Comparison of ENCODE assay signal across 8 cellular contexts in genomic region chr16:2460391-2460713, GRCh38. TPM values are rescaled to one million over a fixed set of nuclear protein-coding genes. Genes with fewer than 3 reads are reported as not detected.
DNase-seq lines count a peak whose midpoint lies in the region; ATAC-seq and TF ChIP-seq lines count a peak whose summit lies in the region.

No MANE protein-coding gene starts in this region.

- no peak for DNase-seq in PC-3
- DNase-seq in fibroblast of lung (ENCODE audit: low read depth in 2 of 2), result no peak
- DNase-seq in thyroid gland, result no peak
- no peak for DNase-seq in DMS153 (lab: John Stamatoyannopoulos, UW)
- DNase-seq in NCI-H1417 treated with DMSO at 0.1 percent for 48 hours (lab: John Stamatoyannopoulos, UW), result no peak

- H3K79me2 ChIP-seq in PC-3 (ENCODE audit: low read length) (peaks cover 14% of the 10 kb centered on the region), fibroblast of lung (ENCODE audit: control insufficient read depth, insufficient read depth, low read length) (no peaks in the 10 kb centered on the region)

- intact Hi-C loops in PC-3 (cut with micrococcal nuclease), result no loop called here
- intact Hi-C loops in thyroid gland (cut with DNase I), result no loop called here

- H3K9me2 ChIP-seq in PC-3 (replicated peaks; ENCODE audit: low read length), result no peaks in the 10 kb centered on the region

- H3K27ac ChIP-seq in PC-3 (ENCODE audit: low read length) (no peak overlapping the region), fibroblast of lung (ENCODE audit: insufficient read depth, low read length) (no peak overlapping the region), skeletal muscle tissue (ENCODE audit: low read depth, low read length) (no peak overlapping the region), thyroid gland (no peak overlapping the region)

- H4K20me1 ChIP-seq in PC-3 (ENCODE audit: low read length), result no peaks in the 10 kb centered on the region
- no peaks in the 10 kb centered on the region for H4K20me1 ChIP-seq in fibroblast of lung (ENCODE audit: control insufficient read depth, extremely low read depth, insufficient read depth, low read length)

- H3K27me3 ChIP-seq in PC-3 (ENCODE audit: low read length) (no peaks in the 10 kb centered on the region), fibroblast of lung (ENCODE audit: control insufficient read depth, insufficient read depth, low read length) (no peaks in the 10 kb centered on the region), skeletal muscle tissue (ENCODE audit: control insufficient read depth in 3 of 3, insufficient read depth in 3 of 3, low read length in 3 of 3) (no peaks in the 10 kb centered on the region), thyroid gland (no peaks in the 10 kb centered on the region)

- H3K36me3 ChIP-seq in PC-3 (ENCODE audit: low read depth, low read length), result no peaks in the 10 kb centered on the region
- H3K36me3 ChIP-seq in fibroblast of lung (ENCODE audit: control insufficient read depth, insufficient read depth, low read length), result peaks cover 14% of the 10 kb centered on the region
- peaks cover 8% of the 10 kb centered on the region in 3 donors for H3K36me3 ChIP-seq in skeletal muscle tissue (ENCODE audit: control insufficient read depth in 3 of 3, insufficient read depth in 3 of 3, low read length in 3 of 3)
- H3K36me3 ChIP-seq in thyroid gland, result no peaks in the 10 kb centered on the region

- no TSS peak for BruUV-seq in PC-3 (replicated peaks; lab: Mats Ljungman, UMichigan)

- POLR2A ChIA-PET in PC-3 (lab: Charles Lee; ENCODE audit: unreplicated experiment), result no interaction called here

- H3K4me1 ChIP-seq in PC-3 (ENCODE audit: insufficient read depth, low read length), result peaks cover 14% of the 10 kb centered on the region
- peaks cover 3% of the 10 kb centered on the region for H3K4me1 ChIP-seq in fibroblast of lung (ENCODE audit: control insufficient read depth, extremely low read depth, insufficient read depth, low read length)
- H3K4me1 ChIP-seq in skeletal muscle tissue (ENCODE audit: control insufficient read depth in 3 of 3, insufficient read depth in 3 of 3, low read length in 3 of 3), result peaks cover 9 to 18% (median 12%) of the 10 kb centered on the region in 3 donors
- peaks cover 13 to 14% of the 10 kb centered on the region in 2 donors for H3K4me1 ChIP-seq in thyroid gland

- TF ChIP-seq POLR2A in thyroid gland (IDR thresholded peaks at IDR 0.05), result no peak

- H3K4me3 ChIP-seq in PC-3 (ENCODE audit: low read length) (peak overlapping the region; percentile 74), fibroblast of lung (replicated peaks in 1 of 4; ENCODE audit: control extremely low read depth in 1 of 4, insufficient read depth in 1 of 4, low read depth in 3 of 4, low read length in 4 of 4) (peak overlapping the region; percentile 40 to 70 (median 49)), skeletal muscle tissue (ENCODE audit: low read length in 3 of 3) (peak overlapping the region in 2 of 3 donors; percentile 43 to 52), thyroid gland (replicated peaks in 1 of 3) (peak overlapping the region in 1 of 3 donors; percentile 46)

- WGBS in thyroid gland, 2 donors, result no CpG with 5 or more reads among the region's 20 CpGs

- H3K9ac ChIP-seq in PC-3 (ENCODE audit: low read length) (peak overlapping the region; percentile 74), fibroblast of lung (ENCODE audit: insufficient read depth, low read length) (peak overlapping the region; percentile 58), skeletal muscle tissue (ENCODE audit: low read depth in 1 of 3, low read length in 3 of 3) (no peak overlapping the region)

- TF ChIP-seq CTCF in PC-3 (conservative IDR thresholded peaks at IDR 0.05; ENCODE audit: low read depth, low read length) (no peak), fibroblast of lung (conservative IDR thresholded peaks at IDR 0.05 in 1 of 2, IDR thresholded peaks at IDR 0.05 in 1 of 2; ENCODE audit: low read depth in 1 of 2, low read length in 2 of 2) (no peak), thyroid gland (IDR thresholded peaks at IDR 0.05) (no peak)

- ATAC-seq in GM21528 (IDR thresholded peaks at IDR 0.05; ENCODE audit: low FRiP score, unreplicated experiment) (peak; percentile 22), PC-3 (no peak), HG02763 (IDR thresholded peaks at IDR 0.05; ENCODE audit: unreplicated experiment) (no peak)

- CTCF ChIA-PET in PC-3 (lab: Charles Lee), result no interaction called here

- H3F3A ChIP-seq in PC-3 (ENCODE audit: low read length, unreplicated experiment), result no peaks in the 10 kb centered on the region

- H3K4me2 ChIP-seq in PC-3 (ENCODE audit: low read length), result peak overlapping the region; percentile 95
- peak overlapping the region; percentile 82 for H3K4me2 ChIP-seq in fibroblast of lung (ENCODE audit: extremely low read depth, insufficient read depth, low read length)

- peak overlapping the region; percentile 82 for H2AFZ ChIP-seq in PC-3 (ENCODE audit: low read length)
- peak overlapping the region; percentile 23 for H2AFZ ChIP-seq in fibroblast of lung (ENCODE audit: low read length)

- no peaks in the 10 kb centered on the region for H3K9me3 ChIP-seq in PC-3 (ENCODE audit: low read length)
- H3K9me3 ChIP-seq in fibroblast of lung (ENCODE audit: control insufficient read depth, insufficient read depth, low read depth, low read length), result no peaks in the 10 kb centered on the region
- H3K9me3 ChIP-seq in skeletal muscle tissue (ENCODE audit: control insufficient read depth in 3 of 3, low read length in 3 of 3), result no peaks in the 10 kb centered on the region
- no peaks in the 10 kb centered on the region for H3K9me3 ChIP-seq in thyroid gland

RNA-seq across cellular contexts. Expression of gene TEDC2, which starts 0.4 kb away (rescaled TPM):
- 35.5 and 44.9 TPM in 2 replicates for total RNA-seq in PC-3 (2014; rRNA removed)
- total RNA-seq in fibroblast of lung, result 1.0 and 1.7 TPM in 2 replicates
- polyA plus RNA-seq in fibroblast of lung, result 1.2 and 2.7 TPM in 2 replicates
- polyA plus RNA-seq in fibroblast of lung (2012), result 1.8 and 7.0 TPM in 2 replicates
- polyA minus RNA-seq in fibroblast of lung (ENCODE audit: low replicate concordance), result 0.59 and 4.3 TPM in 2 replicates
- total RNA-seq in skeletal muscle tissue, result 2.6 TPM
- total RNA-seq in thyroid gland, result under 1 TPM in 2 of 4 donors, not detected in 2; 0.83 to 0.96 TPM

RNA-seq across cellular contexts. Expression of gene NTN3, which starts 10.7 kb away (rescaled TPM):
- not detected in 2 replicates for total RNA-seq in PC-3 (2014; rRNA removed)
- 1.3 and 2.1 TPM in 2 replicates for total RNA-seq in fibroblast of lung
- 0.08 TPM in 2 replicates for polyA plus RNA-seq in fibroblast of lung
- polyA plus RNA-seq in fibroblast of lung (2012), result 0.10 and 0.33 TPM in 2 replicates
- 0.22 and 0.35 TPM in 2 replicates for polyA minus RNA-seq in fibroblast of lung (ENCODE audit: low replicate concordance)
- total RNA-seq in skeletal muscle tissue, result 5.2 TPM
- total RNA-seq in thyroid gland, result under 1 TPM in 3 of 4 donors, not detected in 1; 0.13 to 0.63 (median 0.56) TPM

RNA-seq across cellular contexts. Expression of gene TBC1D24, which starts 14.6 kb away (rescaled TPM):
- total RNA-seq in PC-3 (2014; rRNA removed) (11.3 and 15.2 TPM in 2 replicates), fibroblast of lung (8.5 and 10.9 TPM in 2 replicates), skeletal muscle tissue (7.8 TPM), thyroid gland (10 to 100 TPM; 15.9 to 32.3 (median 21.8) TPM)
- 6.3 and 6.7 TPM in 2 replicates for polyA plus RNA-seq in fibroblast of lung
- 7.5 and 8.3 TPM in 2 replicates for polyA plus RNA-seq in fibroblast of lung (2012)
- 14.7 and 21.0 TPM in 2 replicates for polyA minus RNA-seq in fibroblast of lung (ENCODE audit: low replicate concordance)

RNA-seq across cellular contexts. Expression of gene CCNF, which starts 31.1 kb away (rescaled TPM):
- 26.8 and 31.4 TPM in 2 replicates for total RNA-seq in PC-3 (2014; rRNA removed)
- total RNA-seq in fibroblast of lung, result 3.6 and 7.3 TPM in 2 replicates
- 3.8 and 11.8 TPM in 2 replicates for polyA plus RNA-seq in fibroblast of lung
- polyA plus RNA-seq in fibroblast of lung (2012), result 4.6 and 13.0 TPM in 2 replicates
- 23.7 and 68.8 TPM in 2 replicates for polyA minus RNA-seq in fibroblast of lung (ENCODE audit: low replicate concordance)
- total RNA-seq in skeletal muscle tissue, result 6.8 TPM
- 1 to 10 TPM; 1.2 to 2.5 (median 1.8) TPM for total RNA-seq in thyroid gland

RNA-seq across cellular contexts. Expression of gene ATP6V0C, which starts 53.4 kb away (rescaled TPM):
- total RNA-seq in PC-3 (2014; rRNA removed) (67.4 and 80.2 TPM in 2 replicates), fibroblast of lung (5.1 and 11.2 TPM in 2 replicates), skeletal muscle tissue (12.0 TPM), thyroid gland (10 to 100 TPM; 33.1 to 62.1 (median 36.3) TPM)
- 43.0 and 53.9 TPM in 2 replicates for polyA plus RNA-seq in fibroblast of lung
- polyA plus RNA-seq in fibroblast of lung (2012), result 209 and 298 TPM in 2 replicates
- 97.9 and 117 TPM in 2 replicates for polyA minus RNA-seq in fibroblast of lung (ENCODE audit: low replicate concordance)

Comparison
In these comparisons a context has a peak if more than half of its experiments do, and no peak if none do; other contexts are left out.
1. H3K9ac ChIP-seq: peak in PC-3 (single experiment) and fibroblast of lung (single experiment); none in skeletal muscle tissue (0 of 3).
2. RNA of gene TEDC2, which starts 0.4 kb away (total RNA-seq): 35.5 to 44.9 TPM in PC-3; 2.6 TPM in skeletal muscle tissue (single experiment), 1.0 to 1.7 TPM in fibroblast of lung and 0.83 to 0.96 TPM in thyroid gland; every median in the first group is over 10 times any median in the second.